In genomic region chr9:37251452-37251851, GRCh38 we compare ENCODE assay signal across 18 cellular contexts.
A peak's percentile ranks its signal among the peaks of the same experiment; 100 is the strongest.
DNase-seq lines count a peak whose midpoint lies in the region; ATAC-seq, FAIRE-seq and TF ChIP-seq lines count a peak whose summit lies in the region.
"Had no signal": no experiment of that assay in that cellular context is flagged by ENCODE, and none has a peak within 500 bp of the region (broad histone marks: within the 10 kb centered on the region; RNA-seq: fewer than 3 reads in every experiment).

No MANE protein-coding gene starts in this region.

- H3K4me3 ChIP-seq in GM12878 = no peak overlapping the region
- H3K4me3 ChIP-seq: A549, heart right ventricle, lung, Peyer's patch, psoas muscle had no signal

- no peaks in the 10 kb centered on the region for H3K27me3 ChIP-seq in GM12878 (replicated peaks in 1 of 2; ENCODE audit: control insufficient read depth in 2 of 2, insufficient read depth in 2 of 2, low read length in 1 of 2)
- H3K27me3 ChIP-seq: heart right ventricle, Peyer's patch had no signal

- no peak overlapping the region for H3K4me3 Mint-ChIP-seq in progenitor cell of endocrine pancreas (ENCODE audit: low read depth)
- no peak overlapping the region for H3K4me3 Mint-ChIP-seq in activated T-helper 17 cell treated with anti-CD3 and anti-CD28 coated beads, Interleukin-2, amount 50 U/mL, for 72 hours

- no peak for TF ChIP-seq RAD21 in GM12878 (IDR thresholded peaks at IDR 0.05; ENCODE audit: insufficient read depth, low read depth, low read length)

- SMC1A ChIA-PET in GM12878 (lab: Charles Lee; ENCODE audit: uncharacterized antibody, unreplicated experiment) = interaction anchor here (0.8 to 6.0 kb wide), 11 partner anchors 8 to 255 kb away, joined by 3 to 62 read pairs (median 6); no protein-coding TSS in a partner anchor

- no TSS peak for BruUV-seq in GM12878 (replicated peaks; lab: Mats Ljungman, UMichigan)

- ATAC-seq in HG03354 (IDR thresholded peaks at IDR 0.05; ENCODE audit: poor library complexity, severe bottlenecking, unreplicated experiment) (peak; percentile 97), GM12878 (peak; percentile 97), esophagus mucosa (no peak)
- no peak for ATAC-seq in activated T-helper 17 cell treated with anti-CD3 and anti-CD28 coated beads, Interleukin-2, amount 50 U/mL, for 72 hours (replicated peaks)
- ATAC-seq: A549, heart right ventricle, psoas muscle had no signal

- H3K9me3 ChIP-seq in GM12878 (replicated peaks; ENCODE audit: control insufficient read depth, insufficient read depth, low read length) = no peaks in the 10 kb centered on the region; the same call in 1 of the 3 replicates
- H3K9me3 ChIP-seq: A549, heart right ventricle, Peyer's patch, psoas muscle had no signal

- H3K79me2 ChIP-seq in GM12878 (ENCODE audit: control insufficient read depth, insufficient read depth, low read length) = peaks cover 4% of the 10 kb centered on the region

- in situ Hi-C loops in GM12878 (cut with MboI) = loop anchor here (5.0 kb wide), 1 partner anchor 49 kb away; no protein-coding TSS in a partner anchor

- H3K27ac ChIP-seq in GM12878 (ENCODE audit: control insufficient read depth, insufficient read depth) = peak overlapping the region; percentile 14; the same call in 1 of the 2 replicates
- H3K27ac ChIP-seq: A549, heart right ventricle, Peyer's patch, psoas muscle had no signal

- POLR2A ChIA-PET in GM12878 (lab: Charles Lee) = interaction anchor here (0.6 to 2.3 kb wide), 5 partner anchors 9 to 82 kb away, joined by 3 to 7 read pairs (median 4); no protein-coding TSS in a partner anchor

- peaks cover 7% of the 10 kb centered on the region for H3K36me3 Mint-ChIP-seq in progenitor cell of endocrine pancreas (ENCODE audit: insufficient read depth)
- H3K36me3 Mint-ChIP-seq in activated T-helper 17 cell treated with anti-CD3 and anti-CD28 coated beads, Interleukin-2, amount 50 U/mL, for 72 hours (ENCODE audit: low read depth) = peaks cover 39% of the 10 kb centered on the region

- intact Hi-C loops in GM12878 (cut with micrococcal nuclease; ENCODE audit: unreplicated experiment) = no loop called here

- FAIRE-seq in GM12878 (lab: Jason Lieb, UNC) = no peak
- FAIRE-seq: A549 had no signal

- WGBS in GM12878 (ENCODE audit: insufficient coverage, insufficient replicate concordance, low lambda C conversion rate, missing lambda C conversion rate) = 89% methylated on average over 6 of the region's 6 CpGs

- CTCF ChIA-PET in GM12878 (lab: Yijun Ruan, JAX) = interaction anchor here (0.6 to 2.3 kb wide), 9 partner anchors 8 to 78 kb away, joined by 3 to 7 read pairs (median 3); no protein-coding TSS in a partner anchor

- H3K27ac Mint-ChIP-seq in progenitor cell of endocrine pancreas = peak overlapping the region; percentile 2
- H3K27ac Mint-ChIP-seq in activated T-helper 17 cell treated with anti-CD3 and anti-CD28 coated beads, Interleukin-2, amount 50 U/mL, for 72 hours = no peak overlapping the region

- H3K27me3 Mint-ChIP-seq in progenitor cell of endocrine pancreas = peaks cover 14% of the 10 kb centered on the region
- H3K27me3 Mint-ChIP-seq in activated T-helper 17 cell treated with anti-CD3 and anti-CD28 coated beads, Interleukin-2, amount 50 U/mL, for 72 hours = no peaks in the 10 kb centered on the region

- peak overlapping the region; percentile 18 for H2AFZ ChIP-seq in GM12878 (ENCODE audit: control insufficient read depth, low read depth, low read length)

- H3K4me1 ChIP-seq in GM12878 (ENCODE audit: control insufficient read depth, insufficient read depth, low read length) = peaks cover 5% of the 10 kb centered on the region
- H3K4me1 ChIP-seq: A549, Peyer's patch, psoas muscle had no signal

- H3K4me2 ChIP-seq in GM12878 (ENCODE audit: control insufficient read depth, insufficient read depth) = 0 out of 2 replicates have a peak overlapping the region, but pooled peaks have one; percentile 23
- H3K4me2 ChIP-seq: A549 had no signal

- TF ChIP-seq CTCF in GM12878 (IDR thresholded peaks at IDR 0.05 in 2 of 3, conservative IDR thresholded peaks at IDR 0.05 in 1 of 3; ENCODE audit: control insufficient read depth in 2 of 3, extremely low read depth in 1 of 3, insufficient read depth in 1 of 3, low read depth in 3 of 3, low read length in 3 of 3) = no peak
- no peak for TF ChIP-seq CTCF in progenitor cell of endocrine pancreas (IDR thresholded peaks at IDR 0.05; ENCODE audit: unreplicated experiment)

- H4K20me1 ChIP-seq in GM12878 (ENCODE audit: control insufficient read depth, insufficient read depth) = no peaks in the 10 kb centered on the region

- no peaks in the 10 kb centered on the region for H3K9me3 Mint-ChIP-seq in progenitor cell of endocrine pancreas (ENCODE audit: low read depth)
- H3K9me3 Mint-ChIP-seq in activated T-helper 17 cell treated with anti-CD3 and anti-CD28 coated beads, Interleukin-2, amount 50 U/mL, for 72 hours = peaks cover 3% of the 10 kb centered on the region

- TF ChIP-seq EP300 in GM12878 (IDR thresholded peaks at IDR 0.05; ENCODE audit: borderline replicate concordance in 1 of 2, control insufficient read depth in 1 of 2, low read depth in 2 of 2, low read length in 2 of 2) = no peak

- H3K36me3 ChIP-seq in GM12878 (ENCODE audit: control insufficient read depth in 2 of 2, insufficient read depth in 2 of 2, low read length in 1 of 2) = peaks cover 0 to 6% of the 10 kb centered on the region in 2 experiments; a peak in 3 of 4 replicates
- H3K36me3 ChIP-seq: Peyer's patch had no signal

- H3K4me1 Mint-ChIP-seq in progenitor cell of endocrine pancreas (ENCODE audit: low read depth) = peaks cover 6% of the 10 kb centered on the region
- peaks cover 4% of the 10 kb centered on the region for H3K4me1 Mint-ChIP-seq in activated T-helper 17 cell treated with anti-CD3 and anti-CD28 coated beads, Interleukin-2, amount 50 U/mL, for 72 hours

- DNase-seq in NCI-H748 (lab: John Stamatoyannopoulos, UW; ENCODE audit: unreplicated experiment) (peak; percentile 61), NCI-H748 treated with DMSO at 0.1 percent for 48 hours (lab: John Stamatoyannopoulos, UW) (no peak), GM12878 (ENCODE audit: low read depth, low spot score) (no peak), progenitor cell of endocrine pancreas (ENCODE audit: low spot score, unreplicated experiment) (no peak), NOMO-1 treated with dmso at 0.1 percent for 144 hours (lab: John Stamatoyannopoulos, UW; ENCODE audit: unreplicated experiment) (no peak)
- DNase-seq: activated naive CD4-positive, alpha-beta T cell treated with anti-CD3 and anti-CD28 coated beads, Interleukin-2, amount 50 U/mL, for 16 hours; caudate nucleus; HCEC 1CT; heart right ventricle; NCI-H2171; Peyer's patch; psoas muscle; T-helper 9 cell had no signal

- RAD21 ChIA-PET in GM12878 (lab: Charles Lee; ENCODE audit: unreplicated experiment) = interaction anchor here (0.6 to 2.1 kb wide), 9 partner anchors 24 to 255 kb away, joined by 3 to 9 read pairs (median 4); no protein-coding TSS in a partner anchor

- no peak for TF ChIP-seq POLR2A in GM12878 (IDR thresholded peaks at IDR 0.05; ENCODE audit: low read depth, low read length)

- no peak overlapping the region for H3K9ac ChIP-seq in GM12878 (ENCODE audit: control insufficient read depth, insufficient read depth, low read length)

TF ChIP-seq in GM12878, 131 proteins besides CTCF, POLR2A, EP300 and RAD21:
- TF ChIP-seq SPI1 (IDR thresholded peaks at IDR 0.05; ENCODE audit: borderline replicate concordance, insufficient read depth, low read depth, low read length) (0 out of 2 replicates have a peak, but pooled peaks have one; percentile 25), TCF7 (IDR thresholded peaks at IDR 0.05; ENCODE audit: borderline replicate concordance) (no peak), BMI1 (IDR thresholded peaks at IDR 0.05; ENCODE audit: borderline replicate concordance) (peak; percentile 51; the same call in 1 of the 2 replicates)

Comparison
In these comparisons a context has a peak if more than half of its experiments do, and no peak if none do; other contexts are left out.
1. ATAC-seq: peak in HG03354 (single experiment) and GM12878 (single experiment); none in activated T-helper 17 cell treated with anti-CD3 and anti-CD28 coated beads, Interleukin-2, amount 50 U/mL, for 72 hours (single experiment) and esophagus mucosa (single experiment).